ENCODE assay signal across 1 cellular context in the genomic region with DNA sequence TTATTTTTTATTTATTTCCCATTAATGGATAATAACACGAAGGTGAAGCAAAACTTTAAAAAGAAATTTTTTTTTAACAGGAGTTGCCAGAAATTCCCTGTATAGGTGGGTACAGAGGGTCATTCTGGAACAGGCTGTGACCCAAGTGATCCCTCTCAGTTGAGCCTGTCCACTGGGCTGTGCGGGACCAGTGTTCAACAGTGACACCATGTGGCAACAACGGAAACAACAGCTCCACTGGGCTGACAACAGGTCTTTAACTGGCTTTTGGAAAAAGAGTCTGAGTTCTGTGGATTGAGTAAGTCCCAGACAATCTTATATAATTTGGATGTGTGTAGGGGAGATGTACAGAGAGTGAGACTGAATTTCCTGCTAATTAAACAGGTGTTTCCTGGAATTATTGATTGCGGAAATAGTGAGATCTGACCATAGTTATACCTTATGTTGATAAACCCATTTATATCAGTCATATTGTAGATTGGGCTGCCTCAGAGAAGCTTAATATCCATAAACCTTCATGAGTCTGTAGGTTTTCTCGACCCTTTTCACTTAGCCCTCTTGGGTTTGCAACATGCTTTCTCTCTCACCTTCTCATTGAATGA.
TF ChIP-seq lines count a peak whose summit lies in the region.

No MANE protein-coding gene starts in this region.

TF ChIP-seq in HepG2, 621 proteins besides CTCF, POLR2A, EP300 and RAD21 (continued from another document):
- TF ChIP-seq XRCC5 (optimal IDR thresholded peaks at IDR 0.05; ENCODE audit: low read length) (peak; percentile 59), ZKSCAN1 (IDR thresholded peaks at IDR 0.05; ENCODE audit: low read length) (0 out of 2 replicates have a peak, but pooled peaks have one; percentile 25), MYNN (CRISPR knock-in tag; IDR thresholded peaks at IDR 0.05; ENCODE audit: low read depth) (no peak), ZNF326 (CRISPR knock-in tag; IDR thresholded peaks at IDR 0.05; ENCODE audit: borderline replicate concordance) (no peak), CBX1 (IDR thresholded peaks at IDR 0.05; ENCODE audit: low read depth) (peak; percentile 97), PTBP1 (IDR thresholded peaks at IDR 0.05; ENCODE audit: low read depth, low read length, poor library complexity, severe bottlenecking) (no peak), CBX5 (CRISPR knock-in tag; IDR thresholded peaks at IDR 0.05; ENCODE audit: borderline replicate concordance) (peak; percentile 92; the same call in 1 of the 2 replicates), ZMYM2 (CRISPR knock-in tag; IDR thresholded peaks at IDR 0.05) (peak; percentile 54; the same call in 1 of the 2 replicates), SMC3 (IDR thresholded peaks at IDR 0.05; ENCODE audit: low read length) (peak; percentile 18; the same call in 1 of the 2 replicates), STAG1 (CRISPR knock-in tag; IDR thresholded peaks at IDR 0.05) (peak; percentile 41)
- TF ChIP-seq, protein P1, sequence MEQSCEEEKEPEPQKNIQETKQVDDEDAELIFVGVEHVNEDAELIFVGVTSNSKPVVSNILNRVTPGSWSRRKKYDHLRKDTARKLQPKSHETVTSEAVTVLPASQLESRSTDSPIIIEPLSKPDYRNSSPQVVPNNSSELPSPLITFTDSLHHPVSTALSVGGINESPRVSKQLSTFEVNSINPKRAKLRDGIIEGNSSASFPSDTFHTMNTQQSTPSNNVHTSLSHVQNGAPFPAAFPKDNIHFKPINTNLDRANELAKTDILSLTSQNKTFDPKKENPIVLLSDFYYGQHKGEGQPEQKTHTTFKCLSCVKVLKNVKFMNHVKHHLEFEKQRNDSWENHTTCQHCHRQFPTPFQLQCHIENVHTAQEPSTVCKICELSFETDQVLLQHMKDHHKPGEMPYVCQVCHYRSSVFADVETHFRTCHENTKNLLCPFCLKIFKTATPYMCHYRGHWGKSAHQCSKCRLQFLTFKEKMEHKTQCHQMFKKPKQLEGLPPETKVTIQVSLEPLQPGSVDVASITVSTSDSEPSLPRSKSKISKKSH (CRISPR knock-in tag; IDR thresholded peaks at IDR 0.05; ENCODE audit: borderline replicate concordance): peak; percentile 99
